In genomic region chr7:22853138-22853537, GRCh38 we compare ENCODE assay signal across 13 cellular contexts. TPM values are rescaled to one million over a fixed set of nuclear protein-coding genes. Genes with fewer than 3 reads are reported as not detected.
DNase-seq lines count a peak whose midpoint lies in the region; ATAC-seq, FAIRE-seq and TF ChIP-seq lines count a peak whose summit lies in the region.
"Had no signal": no experiment of that assay in that cellular context is flagged by ENCODE, and none has a peak within 500 bp of the region (broad histone marks: within the 10 kb centered on the region; RNA-seq: fewer than 3 reads in every experiment).

No MANE protein-coding gene starts in this region.

- peaks cover 28% of the 10 kb centered on the region for H3K4me1 ChIP-seq in A549
- H3K4me1 ChIP-seq in GM23338 (ENCODE audit: insufficient read depth), result peaks cover 44% of the 10 kb centered on the region
- H3K4me1 ChIP-seq in right lobe of liver, result peaks cover 0 to 7% (median 0%) of the 10 kb centered on the region in 4 donors

- no peaks in the 10 kb centered on the region for H3K27me3 ChIP-seq in GM23338 (ENCODE audit: insufficient read depth)
- no peaks in the 10 kb centered on the region for H3K27me3 ChIP-seq in right lobe of liver
- H3K27me3 ChIP-seq: colonic mucosa, foreskin keratinocyte, upper lobe of left lung had no signal

- DNase-seq in A549 (ENCODE audit: low read depth in 1 of 2, low spot score in 1 of 2) (no peak), GM23338 (ENCODE audit: low spot score) (no peak), naive B cell (no peak), NCI-H524 treated with DMSO at 0.1 percent for 48 hours (lab: John Stamatoyannopoulos, UW) (no peak), right lobe of liver (no peak)
- no peak for DNase-seq in central memory CD4-positive, alpha-beta T cell
- DNase-seq: foreskin keratinocyte, upper lobe of left lung had no signal

- H3K9me3 Mint-ChIP-seq in GM23338, result no peaks in the 10 kb centered on the region
- no peaks in the 10 kb centered on the region for H3K9me3 Mint-ChIP-seq in activated T-helper 17 cell treated with anti-CD3 and anti-CD28 coated beads, Interleukin-2, amount 50 U/mL, for 72 hours
- no peaks in the 10 kb centered on the region for H3K9me3 Mint-ChIP-seq in naive B cell

- no peak for FAIRE-seq in A549 (lab: Jason Lieb, UNC)
- FAIRE-seq: H54, TTC549 had no signal

- intact Hi-C loops in right lobe of liver (cut with DNase I), result no loop called here

- no peaks in the 10 kb centered on the region for H3K9me2 ChIP-seq in GM23338 (ENCODE audit: insufficient read depth)

- no peak overlapping the region for H3K4me3 Mint-ChIP-seq in GM23338
- peak overlapping the region; percentile 93 for H3K4me3 Mint-ChIP-seq in activated T-helper 17 cell treated with anti-CD3 and anti-CD28 coated beads, Interleukin-2, amount 50 U/mL, for 72 hours
- H3K4me3 Mint-ChIP-seq in naive B cell, result peak overlapping the region in 7 of 8 donors; percentile 91 to 97 (median 96)

- H3K27me3 Mint-ChIP-seq in GM23338 (ENCODE audit: insufficient read depth, low read depth, poor library complexity), result peaks cover 6% of the 10 kb centered on the region
- H3K27me3 Mint-ChIP-seq in activated T-helper 17 cell treated with anti-CD3 and anti-CD28 coated beads, Interleukin-2, amount 50 U/mL, for 72 hours, result no peaks in the 10 kb centered on the region
- H3K27me3 Mint-ChIP-seq in naive B cell, result peaks cover 0 to 5% (median 4%) of the 10 kb centered on the region in 3 donors

- H3K4me2 ChIP-seq in A549, result peak overlapping the region; percentile 98; the same call in 2 of the 3 replicates
- H3K4me2 ChIP-seq in GM23338, result peak overlapping the region; percentile 74

- WGBS in A549 (ENCODE audit: missing lambda C conversion rate), result 89% methylated on average over 10 of the region's 10 CpGs
- WGBS in right lobe of liver (ENCODE audit: insufficient coverage, low coverage, low lambda C conversion rate, missing lambda C conversion rate), result 79% methylated on average over 5 of the region's 10 CpGs

- POLR2A ChIA-PET in A549 (lab: Yijun Ruan, JAX), result interaction anchor here (0.7 kb wide), 1 partner anchor 291 kb away, joined by 5 read pairs; no protein-coding TSS in a partner anchor

- H3K27ac ChIP-seq in A549, result peak overlapping the region in 1 of 2 experiments; percentile 97; a peak in 2 of 6 replicates
- H3K27ac ChIP-seq in GM23338 (ENCODE audit: low read depth), result 0 out of 2 replicates have a peak overlapping the region, but pooled peaks have one; percentile 14
- no peak overlapping the region for H3K27ac ChIP-seq in right lobe of liver
- H3K27ac ChIP-seq: foreskin keratinocyte had no signal

- ATAC-seq in A549, result no peak
- no peak for ATAC-seq in GM23338
- no peak for ATAC-seq in activated T-helper 17 cell treated with anti-CD3 and anti-CD28 coated beads, Interleukin-2, amount 50 U/mL, for 72 hours (replicated peaks)
- ATAC-seq in naive B cell (ENCODE audit: low read depth in 2 of 2), result no peak
- no peak for ATAC-seq in right lobe of liver
- ATAC-seq in HG02759 (IDR thresholded peaks at IDR 0.05; ENCODE audit: unreplicated experiment), result no peak

- no peak for TF ChIP-seq EP300 in A549 (IDR thresholded peaks at IDR 0.05)

- H3K27ac Mint-ChIP-seq in GM23338 (no peak overlapping the region), naive B cell (peak overlapping the region in 4 of 6 donors; percentile 11 to 95 (median 76))
- H3K27ac Mint-ChIP-seq in activated T-helper 17 cell treated with anti-CD3 and anti-CD28 coated beads, Interleukin-2, amount 50 U/mL, for 72 hours, result no peak overlapping the region

- peaks cover 33% of the 10 kb centered on the region for H3K4me1 Mint-ChIP-seq in GM23338
- no peaks in the 10 kb centered on the region for H3K4me1 Mint-ChIP-seq in activated T-helper 17 cell treated with anti-CD3 and anti-CD28 coated beads, Interleukin-2, amount 50 U/mL, for 72 hours
- peaks cover 10 to 34% (median 23%) of the 10 kb centered on the region in 3 donors for H3K4me1 Mint-ChIP-seq in naive B cell

- peaks cover 3% of the 10 kb centered on the region; the same call in 1 of the 2 replicates for H3F3A ChIP-seq in GM23338 (replicated peaks; ENCODE audit: low read depth)

- H3K36me3 ChIP-seq in GM23338 (ENCODE audit: insufficient read depth) (peaks cover 23% of the 10 kb centered on the region; the same call in 1 of the 2 replicates), right lobe of liver (peaks cover 0 to 4% (median 0%) of the 10 kb centered on the region in 4 donors)
- H3K36me3 ChIP-seq: colonic mucosa had no signal

- H3K36me3 Mint-ChIP-seq in GM23338 (ENCODE audit: low read depth) (peaks cover 28% of the 10 kb centered on the region), naive B cell (peaks cover 0 to 6% of the 10 kb centered on the region in 2 donors)
- H3K36me3 Mint-ChIP-seq in activated T-helper 17 cell treated with anti-CD3 and anti-CD28 coated beads, Interleukin-2, amount 50 U/mL, for 72 hours (ENCODE audit: low read depth), result peaks cover 35% of the 10 kb centered on the region

- TF ChIP-seq POLR2A in A549 (IDR thresholded peaks at IDR 0.05; ENCODE audit: low read length) (no peak), right lobe of liver (IDR thresholded peaks at IDR 0.05) (no peak)

- H3K9me3 ChIP-seq in A549, result no peaks in the 10 kb centered on the region
- no peaks in the 10 kb centered on the region for H3K9me3 ChIP-seq in right lobe of liver
- H3K9me3 ChIP-seq: colonic mucosa, upper lobe of left lung had no signal

- no peaks in the 10 kb centered on the region for H4K20me1 ChIP-seq in GM23338 (replicated peaks; ENCODE audit: insufficient read depth)

- peaks cover 15% of the 10 kb centered on the region for H3K79me2 ChIP-seq in GM23338 (replicated peaks; ENCODE audit: insufficient read depth)

- H2AFZ ChIP-seq in GM23338, result peak overlapping the region; percentile 67; the same call in 1 of the 2 replicates

- H3K4me3 ChIP-seq in A549 (no peak overlapping the region), GM23338 (peak overlapping the region; percentile 48; the same call in 1 of the 2 replicates), right lobe of liver (no peak overlapping the region)

- TF ChIP-seq CTCF in A549 (IDR thresholded peaks at IDR 0.05) (no peak), GM23338 (conservative IDR thresholded peaks at IDR 0.05; ENCODE audit: low read depth in 2 of 2) (no peak), right lobe of liver (IDR thresholded peaks at IDR 0.05) (no peak)

- no peak for TF ChIP-seq RAD21 in A549 (conservative IDR thresholded peaks at IDR 0.05 in 1 of 2, IDR thresholded peaks at IDR 0.05 in 1 of 2)

- CTCF ChIA-PET in A549 (lab: Yijun Ruan, JAX), result interaction anchor here (0.6 to 2.3 kb wide), 8 partner anchors 8 to 293 kb away, joined by 3 to 9 read pairs (median 4); no protein-coding TSS in a partner anchor

TF ChIP-seq in A549, 52 proteins besides CTCF, POLR2A, EP300 and RAD21:
- TF ChIP-seq HDAC2 (IDR thresholded peaks at IDR 0.05) (no peak), MAZ (IDR thresholded peaks at IDR 0.05; ENCODE audit: borderline replicate concordance, low read depth, low read length) (no peak), ESRRA (IDR thresholded peaks at IDR 0.05; ENCODE audit: borderline replicate concordance, low read length) (no peak), KDM1A (IDR thresholded peaks at IDR 0.05; ENCODE audit: low read depth) (no peak), EHMT2 (IDR thresholded peaks at IDR 0.05; ENCODE audit: low read depth) (no peak), RFX5 (IDR thresholded peaks at IDR 0.05) (no peak), ZNF302 (CRISPR knock-in tag; IDR thresholded peaks at IDR 0.05) (no peak), FOSL2 (IDR thresholded peaks at IDR 0.05) (no peak), FOSL2 (CRISPR knock-in tag; IDR thresholded peaks at IDR 0.05) (no peak), GATA3 (IDR thresholded peaks at IDR 0.05; ENCODE audit: borderline replicate concordance) (no peak), RCOR1 (IDR thresholded peaks at IDR 0.05; ENCODE audit: low read depth, low read length) (no peak), NFE2L2 (conservative IDR thresholded peaks at IDR 0.05; ENCODE audit: low read length) (no peak), SREBF2 (IDR thresholded peaks at IDR 0.05) (no peak), RARB (CRISPR knock-in tag; IDR thresholded peaks at IDR 0.05) (no peak), JUN (IDR thresholded peaks at IDR 0.05) (no peak)

TF ChIP-seq in GM23338, 12 proteins besides CTCF, POLR2A, EP300 and RAD21:
- TF ChIP-seq STAT1 (IDR thresholded peaks at IDR 0.05; ENCODE audit: unreplicated experiment) (no peak), ETS1 (IDR thresholded peaks at IDR 0.05) (no peak), POLR2AphosphoS5 (IDR thresholded peaks at IDR 0.05; ENCODE audit: low read depth) (no peak)

RNA-seq across cellular contexts. Expression of gene TOMM7, which starts 30.5 kb away (rescaled TPM):
- polyA plus RNA-seq in A549 (2011; rRNA removed) (575 and 685 TPM in 2 replicates), A549 (2017; fragmentation: RNase III; extraction: RNeasy Plus Mini Kit Qiagen cat#74134 plus additional on column Dnase treatment) (477 to 546 TPM (median 526 TPM) in 3 replicates), GM23338 (2016; fragmentation: Nextera tagmentation; extraction: Ambion mirVana) (791 and 920 TPM in 2 replicates), naive B cell (ENCODE audit: low read depth in 6 of 6) (100 to 1,000 TPM; 175 to 294 (median 276) TPM)
- 270 and 335 TPM in 2 replicates for polyA plus RNA-seq in A549 (2012; cell fraction: cytosol; rRNA removed)
- polyA plus RNA-seq in A549 (2012; cell fraction: nucleus; rRNA removed), result 54.9 and 94.0 TPM in 2 replicates
- polyA minus RNA-seq in A549 (2011; rRNA and poly(A)+ RNA removed), result 134 and 180 TPM in 2 replicates
- 131 and 164 TPM in 2 replicates for total RNA-seq in GM23338 (2014; rRNA removed; shearing (Covaris generic))
- 100 to 1,000 TPM; 262 to 281 TPM for total RNA-seq in activated T-helper 17 cell treated with anti-CD3 and anti-CD28 coated beads, Interleukin-2, amount 50 U/mL, for 72 hours
- 100 to 1,000 TPM in 3 of 6 experiments, 10 to 100 TPM in 3; 25.9 to 180 (median 102) TPM for total RNA-seq in right lobe of liver

Comparison
In these comparisons a context has a peak if more than half of its experiments do, and no peak if none do; other contexts are left out.
1. H3K27ac Mint-ChIP-seq: peak in naive B cell (4 of 6); none in GM23338 (single experiment) and activated T-helper 17 cell treated with anti-CD3 and anti-CD28 coated beads, Interleukin-2, amount 50 U/mL, for 72 hours (single experiment).